ENCODE assay signal across 1 cellular context in genomic region chr2:67260348-67261277, GRCh38.
TF ChIP-seq lines count a peak whose summit lies in the region.

No MANE protein-coding gene starts in this region.

TF ChIP-seq in SK-N-SH, 30 proteins besides CTCF, POLR2A, EP300 and RAD21 (continued from another document):
- TF ChIP-seq TAF1 (IDR thresholded peaks at IDR 0.05; ENCODE audit: borderline replicate concordance, low read depth, low read length) (peak; percentile 13; the same call in 1 of the 2 replicates), RXRA (IDR thresholded peaks at IDR 0.05; ENCODE audit: borderline replicate concordance, low read depth) (0 out of 2 replicates have a peak, but pooled peaks have one; percentile 45), RCOR1 (IDR thresholded peaks at IDR 0.05; ENCODE audit: low read length) (no peak), PBX3 (IDR thresholded peaks at IDR 0.05) (peak; percentile 86), FOSL2 (IDR thresholded peaks at IDR 0.05; ENCODE audit: borderline replicate concordance, low read depth) (peak; percentile 75; the same call in 1 of the 2 replicates)
